Comparison of ENCODE assay signal across 26 cellular contexts in the genomic region with DNA sequence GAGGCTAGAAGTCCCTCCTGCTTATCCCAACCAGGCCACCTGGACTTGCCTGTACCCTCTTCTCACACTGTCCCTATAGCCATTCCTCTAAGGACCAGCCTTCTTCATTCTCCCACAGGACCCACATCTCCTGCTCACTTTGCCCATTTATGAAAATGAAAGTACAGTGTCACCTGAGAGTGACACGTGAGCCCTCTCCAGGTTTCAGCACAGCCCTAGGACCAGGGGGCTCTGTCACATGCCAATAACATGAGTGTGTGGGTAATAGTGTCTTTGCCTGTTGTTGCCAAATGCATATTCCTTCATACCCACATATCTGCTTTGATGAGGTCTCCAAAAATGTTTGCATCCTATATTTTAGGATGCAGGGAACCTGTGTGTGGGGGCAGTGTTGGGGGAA.
"Had no signal": no experiment of that assay in that cellular context is flagged by ENCODE, and none has a peak within 500 bp of the region (broad histone marks: within the 10 kb centered on the region; RNA-seq: fewer than 3 reads in every experiment).

No MANE protein-coding gene starts in this region.

- ATAC-seq: effector memory CD8-positive, alpha-beta T cell; esophagus mucosa; gastrocnemius medialis; left cardiac atrium; left lung; left ventricle myocardium superior; mucosa of descending colon had no signal

- H3K9me3 ChIP-seq: colonic mucosa, gastrocnemius medialis, mucosa of descending colon had no signal

- H3K27me3 ChIP-seq: colonic mucosa, esophagus squamous epithelium, gastrocnemius medialis, heart right ventricle had no signal

- H3K36me3 ChIP-seq: colonic mucosa, esophagus squamous epithelium, gastrocnemius medialis, heart right ventricle, left lung, lower lobe of right lung had no signal

- DNase-seq: colonic mucosa; cortex of kidney; effector CD8-positive, alpha-beta T cell; effector memory CD8-positive, alpha-beta T cell; endodermal cell; erythroblast; esophagus squamous epithelium; foreskin fibroblast; foreskin melanocyte; gastrocnemius medialis; glutamatergic neuron; head of caudate nucleus; heart right ventricle; hippocampal formation; left cardiac atrium; left lung; left ventricle myocardium superior; lower lobe of right lung; mesenchymal stem cell; mucosa of descending colon; naive B cell had no signal

- H3K27ac ChIP-seq: colonic mucosa, epithelial cell of prostate, esophagus squamous epithelium, gastrocnemius medialis, heart right ventricle, left lung, lower lobe of right lung had no signal

- H3K4me3 ChIP-seq: colonic mucosa, esophagus squamous epithelium, gastrocnemius medialis, heart right ventricle, left lung, lower lobe of right lung, mucosa of descending colon had no signal

- H3K4me1 ChIP-seq: colonic mucosa, gastrocnemius medialis, lower lobe of right lung had no signal

- FAIRE-seq: endometrium, islet of Langerhans, keratinocyte had no signal
